ENCODE assay signal across 13 cellular contexts in the genomic region with DNA sequence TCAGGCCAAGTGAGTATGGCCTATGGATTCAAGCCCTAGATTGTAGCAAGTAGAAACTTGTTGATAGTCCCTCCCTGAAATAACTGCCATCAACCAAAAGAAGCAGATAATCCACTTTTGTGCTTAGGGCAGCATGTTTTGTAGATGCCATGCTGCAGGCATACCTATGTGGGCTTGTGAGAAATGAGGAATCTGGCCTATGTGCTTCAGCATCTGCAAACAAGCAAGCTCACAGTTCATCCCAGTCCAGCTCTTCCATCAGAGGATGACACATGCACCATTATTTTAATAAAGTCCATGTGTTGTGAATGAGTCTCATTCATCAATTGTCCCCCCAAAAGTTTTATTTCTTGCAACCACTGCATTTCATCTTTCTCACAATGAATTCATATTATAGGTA.
A peak's percentile ranks its signal among the peaks of the same experiment; 100 is the strongest.
DNase-seq lines count a peak whose midpoint lies in the region; ATAC-seq and TF ChIP-seq lines count a peak whose summit lies in the region.
"Had no signal": no experiment of that assay in that cellular context is flagged by ENCODE, and none has a peak within 500 bp of the region (broad histone marks: within the 10 kb centered on the region; RNA-seq: fewer than 3 reads in every experiment).

No MANE protein-coding gene starts in this region.

- H3K4me1 Mint-ChIP-seq in HFFc6 (ENCODE audit: low read depth) = peaks cover 74% of the 10 kb centered on the region
- peaks cover 46% of the 10 kb centered on the region for H3K4me1 Mint-ChIP-seq in chondrocyte (ENCODE audit: low read depth)
- H3K4me1 Mint-ChIP-seq in nephron = peaks cover 7% of the 10 kb centered on the region
- no peaks in the 10 kb centered on the region for H3K4me1 Mint-ChIP-seq in glutamatergic neuron (ENCODE audit: low read depth, unreplicated experiment)

- peak overlapping the region; percentile 96 for H3K27ac Mint-ChIP-seq in HFFc6
- peak overlapping the region; percentile 84 for H3K27ac Mint-ChIP-seq in chondrocyte (ENCODE audit: unreplicated experiment)
- H3K27ac Mint-ChIP-seq in nephron = peak overlapping the region in 2 of 3 experiments; percentile 4 to 64
- H3K27ac Mint-ChIP-seq in glutamatergic neuron (ENCODE audit: unreplicated experiment) = no peak overlapping the region

- H3K4me3 ChIP-seq in AG10803 (ENCODE audit: low read length) = no peak overlapping the region
- no peak overlapping the region for H3K4me3 ChIP-seq in spleen
- H3K4me3 ChIP-seq: dorsolateral prefrontal cortex, Peyer's patch had no signal

- no peaks in the 10 kb centered on the region for H3K27me3 ChIP-seq in spleen (replicated peaks in 1 of 7)
- H3K27me3 ChIP-seq: Peyer's patch had no signal

- no peak for ATAC-seq in HG02610 (IDR thresholded peaks at IDR 0.05; ENCODE audit: unreplicated experiment)
- no peak for ATAC-seq in HG02973 (IDR thresholded peaks at IDR 0.05; ENCODE audit: unreplicated experiment)

- H3K36me3 ChIP-seq in spleen = no peaks in the 10 kb centered on the region
- H3K36me3 ChIP-seq: Peyer's patch had no signal

- H3K9me3 Mint-ChIP-seq in HFFc6 = peaks cover 9% of the 10 kb centered on the region
- H3K9me3 Mint-ChIP-seq in chondrocyte (ENCODE audit: low read depth) = peaks cover 31% of the 10 kb centered on the region
- H3K9me3 Mint-ChIP-seq in nephron = peaks cover 18% of the 10 kb centered on the region
- no peaks in the 10 kb centered on the region for H3K9me3 Mint-ChIP-seq in glutamatergic neuron (ENCODE audit: unreplicated experiment)

- no peak overlapping the region for H3K27ac ChIP-seq in spleen
- H3K27ac ChIP-seq: dorsolateral prefrontal cortex, Peyer's patch had no signal

- H3K9me3 ChIP-seq in spleen = peaks cover 0 to 6% (median 0%) of the 10 kb centered on the region in 8 donors
- H3K9me3 ChIP-seq: Peyer's patch had no signal

- no peaks in the 10 kb centered on the region for H3K4me1 ChIP-seq in spleen
- H3K4me1 ChIP-seq: Peyer's patch had no signal

- TF ChIP-seq POLR2A in spleen (IDR thresholded peaks at IDR 0.05) = no peak

- H3K36me3 Mint-ChIP-seq in HFFc6 (ENCODE audit: low read depth) (peaks cover 35% of the 10 kb centered on the region), chondrocyte (ENCODE audit: low read depth) (peaks cover 2% of the 10 kb centered on the region), nephron (ENCODE audit: low read depth) (no peaks in the 10 kb centered on the region), glutamatergic neuron (ENCODE audit: unreplicated experiment) (no peaks in the 10 kb centered on the region)

- DNase-seq in AG10803 (ENCODE audit: low read depth) = peak; percentile 92
- DNase-seq in HFFc6 = peak; percentile 60
- DNase-seq in chondrocyte (ENCODE audit: low spot score) = no peak
- DNase-seq in glutamatergic neuron = no peak
- DNase-seq in spleen = no peak
- DNase-seq: Calu3, dorsolateral prefrontal cortex, Karpas-422, NCI-H2171, Peyer's patch had no signal

- H3K27me3 Mint-ChIP-seq in HFFc6 (ENCODE audit: insufficient read depth) (no peaks in the 10 kb centered on the region; the same call in 1 of the 2 replicates), chondrocyte (ENCODE audit: low read depth) (no peaks in the 10 kb centered on the region), nephron (ENCODE audit: low read depth) (no peaks in the 10 kb centered on the region), glutamatergic neuron (ENCODE audit: unreplicated experiment) (no peaks in the 10 kb centered on the region)

- intact Hi-C loops in spleen (cut with DNase I; ENCODE audit: low total_unique reads) = no loop called here

- H3K4me3 Mint-ChIP-seq in HFFc6 (peak overlapping the region; percentile 71), chondrocyte (ENCODE audit: unreplicated experiment) (no peak overlapping the region), nephron (no peak overlapping the region), glutamatergic neuron (ENCODE audit: unreplicated experiment) (no peak overlapping the region)

- no peak for TF ChIP-seq CTCF in AG10803 (conservative IDR thresholded peaks at IDR 0.05; ENCODE audit: low read length)
- TF ChIP-seq CTCF in HFFc6 (IDR thresholded peaks at IDR 0.05) = no peak
- no peak for TF ChIP-seq CTCF in chondrocyte (IDR thresholded peaks at IDR 0.05)
- no peak for TF ChIP-seq CTCF in nephron (IDR thresholded peaks at IDR 0.05; ENCODE audit: unreplicated experiment in 3 of 3)
- no peak for TF ChIP-seq CTCF in glutamatergic neuron (IDR thresholded peaks at IDR 0.05; ENCODE audit: partially characterized antibody, unreplicated experiment)
- no peak for TF ChIP-seq CTCF in spleen (IDR thresholded peaks at IDR 0.05 in 8 of 11, conservative IDR thresholded peaks at IDR 0.05 in 3 of 11)

Comparison
In these comparisons a context has a peak if more than half of its experiments do, and no peak if none do; other contexts are left out.
1. DNase-seq: peak in AG10803 (single experiment) and HFFc6 (single experiment); none in chondrocyte (single experiment), glutamatergic neuron (single experiment) and spleen (single experiment).